In the genomic region with DNA sequence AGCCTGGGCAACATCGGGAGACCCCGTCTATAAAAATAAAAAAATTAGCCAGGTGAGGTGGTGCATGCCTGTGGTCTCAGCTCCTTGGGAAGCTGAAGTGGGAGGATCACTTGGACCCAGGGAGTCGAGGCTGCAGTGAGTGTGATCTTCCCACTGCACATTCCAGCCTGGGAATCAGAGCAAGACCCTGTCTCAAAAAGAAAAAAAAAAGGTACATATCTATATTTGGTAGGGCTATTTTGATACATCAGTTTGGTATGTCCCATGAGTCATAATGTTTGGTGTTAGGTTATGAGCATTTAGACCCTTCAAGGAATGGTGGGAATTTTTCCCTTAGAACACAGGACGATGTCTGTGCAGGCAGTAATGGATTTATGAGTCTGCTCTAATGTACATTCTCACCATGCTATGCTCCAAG, we compare ENCODE assay signal across 1 cellular context.
TF ChIP-seq lines count a peak whose summit lies in the region.

No MANE protein-coding gene starts in this region.

TF ChIP-seq in SK-N-SH, 30 proteins besides CTCF, POLR2A, EP300 and RAD21 (continued from another document):
- TF ChIP-seq, protein P1, sequence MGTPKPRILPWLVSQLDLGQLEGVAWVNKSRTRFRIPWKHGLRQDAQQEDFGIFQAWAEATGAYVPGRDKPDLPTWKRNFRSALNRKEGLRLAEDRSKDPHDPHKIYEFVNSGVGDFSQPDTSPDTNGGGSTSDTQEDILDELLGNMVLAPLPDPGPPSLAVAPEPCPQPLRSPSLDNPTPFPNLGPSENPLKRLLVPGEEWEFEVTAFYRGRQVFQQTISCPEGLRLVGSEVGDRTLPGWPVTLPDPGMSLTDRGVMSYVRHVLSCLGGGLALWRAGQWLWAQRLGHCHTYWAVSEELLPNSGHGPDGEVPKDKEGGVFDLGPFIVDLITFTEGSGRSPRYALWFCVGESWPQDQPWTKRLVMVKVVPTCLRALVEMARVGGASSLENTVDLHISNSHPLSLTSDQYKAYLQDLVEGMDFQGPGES (IDR thresholded peaks at IDR 0.05; ENCODE audit: low read depth, low read length), result no peak
- TF ChIP-seq JUND (IDR thresholded peaks at IDR 0.05) (peak; percentile 87), YY1 (IDR thresholded peaks at IDR 0.05; ENCODE audit: low read depth) (no peak), EZH2phosphoT487 (IDR thresholded peaks at IDR 0.05; ENCODE audit: borderline replicate concordance, low read depth) (no peak), GATA2 (CRISPR knock-in tag; IDR thresholded peaks at IDR 0.05) (no peak), CHD2 (IDR thresholded peaks at IDR 0.05; ENCODE audit: low read length, partially characterized antibody) (no peak), MEF2A (IDR thresholded peaks at IDR 0.05; ENCODE audit: borderline replicate concordance, low read depth) (peak; percentile 70), SIN3A (IDR thresholded peaks at IDR 0.05; ENCODE audit: borderline replicate concordance, low read depth, low read length) (no peak), FOSL2 (IDR thresholded peaks at IDR 0.05; ENCODE audit: borderline replicate concordance, low read depth) (peak; percentile 91)
- TF ChIP-seq, protein P2, sequence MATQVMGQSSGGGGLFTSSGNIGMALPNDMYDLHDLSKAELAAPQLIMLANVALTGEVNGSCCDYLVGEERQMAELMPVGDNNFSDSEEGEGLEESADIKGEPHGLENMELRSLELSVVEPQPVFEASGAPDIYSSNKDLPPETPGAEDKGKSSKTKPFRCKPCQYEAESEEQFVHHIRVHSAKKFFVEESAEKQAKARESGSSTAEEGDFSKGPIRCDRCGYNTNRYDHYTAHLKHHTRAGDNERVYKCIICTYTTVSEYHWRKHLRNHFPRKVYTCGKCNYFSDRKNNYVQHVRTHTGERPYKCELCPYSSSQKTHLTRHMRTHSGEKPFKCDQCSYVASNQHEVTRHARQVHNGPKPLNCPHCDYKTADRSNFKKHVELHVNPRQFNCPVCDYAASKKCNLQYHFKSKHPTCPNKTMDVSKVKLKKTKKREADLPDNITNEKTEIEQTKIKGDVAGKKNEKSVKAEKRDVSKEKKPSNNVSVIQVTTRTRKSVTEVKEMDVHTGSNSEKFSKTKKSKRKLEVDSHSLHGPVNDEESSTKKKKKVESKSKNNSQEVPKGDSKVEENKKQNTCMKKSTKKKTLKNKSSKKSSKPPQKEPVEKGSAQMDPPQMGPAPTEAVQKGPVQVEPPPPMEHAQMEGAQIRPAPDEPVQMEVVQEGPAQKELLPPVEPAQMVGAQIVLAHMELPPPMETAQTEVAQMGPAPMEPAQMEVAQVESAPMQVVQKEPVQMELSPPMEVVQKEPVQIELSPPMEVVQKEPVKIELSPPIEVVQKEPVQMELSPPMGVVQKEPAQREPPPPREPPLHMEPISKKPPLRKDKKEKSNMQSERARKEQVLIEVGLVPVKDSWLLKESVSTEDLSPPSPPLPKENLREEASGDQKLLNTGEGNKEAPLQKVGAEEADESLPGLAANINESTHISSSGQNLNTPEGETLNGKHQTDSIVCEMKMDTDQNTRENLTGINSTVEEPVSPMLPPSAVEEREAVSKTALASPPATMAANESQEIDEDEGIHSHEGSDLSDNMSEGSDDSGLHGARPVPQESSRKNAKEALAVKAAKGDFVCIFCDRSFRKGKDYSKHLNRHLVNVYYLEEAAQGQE (IDR thresholded peaks at IDR 0.05; ENCODE audit: low read depth, low read length), result no peak
- TF ChIP-seq, protein P3, sequence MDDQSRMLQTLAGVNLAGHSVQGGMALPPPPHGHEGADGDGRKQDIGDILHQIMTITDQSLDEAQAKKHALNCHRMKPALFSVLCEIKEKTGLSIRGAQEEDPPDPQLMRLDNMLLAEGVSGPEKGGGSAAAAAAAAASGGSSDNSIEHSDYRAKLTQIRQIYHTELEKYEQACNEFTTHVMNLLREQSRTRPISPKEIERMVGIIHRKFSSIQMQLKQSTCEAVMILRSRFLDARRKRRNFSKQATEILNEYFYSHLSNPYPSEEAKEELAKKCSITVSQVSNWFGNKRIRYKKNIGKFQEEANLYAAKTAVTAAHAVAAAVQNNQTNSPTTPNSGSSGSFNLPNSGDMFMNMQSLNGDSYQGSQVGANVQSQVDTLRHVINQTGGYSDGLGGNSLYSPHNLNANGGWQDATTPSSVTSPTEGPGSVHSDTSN (IDR thresholded peaks at IDR 0.05), result peak; percentile 76
- TF ChIP-seq, protein P4, sequence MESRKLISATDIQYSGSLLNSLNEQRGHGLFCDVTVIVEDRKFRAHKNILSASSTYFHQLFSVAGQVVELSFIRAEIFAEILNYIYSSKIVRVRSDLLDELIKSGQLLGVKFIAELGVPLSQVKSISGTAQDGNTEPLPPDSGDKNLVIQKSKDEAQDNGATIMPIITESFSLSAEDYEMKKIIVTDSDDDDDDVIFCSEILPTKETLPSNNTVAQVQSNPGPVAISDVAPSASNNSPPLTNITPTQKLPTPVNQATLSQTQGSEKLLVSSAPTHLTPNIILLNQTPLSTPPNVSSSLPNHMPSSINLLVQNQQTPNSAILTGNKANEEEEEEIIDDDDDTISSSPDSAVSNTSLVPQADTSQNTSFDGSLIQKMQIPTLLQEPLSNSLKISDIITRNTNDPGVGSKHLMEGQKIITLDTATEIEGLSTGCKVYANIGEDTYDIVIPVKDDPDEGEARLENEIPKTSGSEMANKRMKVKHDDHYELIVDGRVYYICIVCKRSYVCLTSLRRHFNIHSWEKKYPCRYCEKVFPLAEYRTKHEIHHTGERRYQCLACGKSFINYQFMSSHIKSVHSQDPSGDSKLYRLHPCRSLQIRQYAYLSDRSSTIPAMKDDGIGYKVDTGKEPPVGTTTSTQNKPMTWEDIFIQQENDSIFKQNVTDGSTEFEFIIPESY (IDR thresholded peaks at IDR 0.05; ENCODE audit: borderline replicate concordance, low read depth), result no peak
- TF ChIP-seq, protein P5, sequence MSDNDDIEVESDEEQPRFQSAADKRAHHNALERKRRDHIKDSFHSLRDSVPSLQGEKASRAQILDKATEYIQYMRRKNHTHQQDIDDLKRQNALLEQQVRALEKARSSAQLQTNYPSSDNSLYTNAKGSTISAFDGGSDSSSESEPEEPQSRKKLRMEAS (IDR thresholded peaks at IDR 0.05; ENCODE audit: low read depth), result no peak
TF ChIP-seq in SK-N-SH: peak in this region for 7.
